9 cellular contexts compared by ENCODE assay signal in genomic region chr4:123102897-123103489, GRCh38.
DNase-seq lines count a peak whose midpoint lies in the region; ATAC-seq and TF ChIP-seq lines count a peak whose summit lies in the region.
"Had no signal": no experiment of that assay in that cellular context is flagged by ENCODE, and none has a peak within 500 bp of the region (broad histone marks: within the 10 kb centered on the region; RNA-seq: fewer than 3 reads in every experiment).

No MANE protein-coding gene starts in this region.

- H3K27me3 Mint-ChIP-seq in Caco-2 (ENCODE audit: insufficient read depth, unreplicated experiment) (no peaks in the 10 kb centered on the region), progenitor cell of endocrine pancreas (no peaks in the 10 kb centered on the region)

- CTCF ChIA-PET in Caco-2 (lab: Charles Lee) = interaction anchor here (0.6 to 1.6 kb wide), 6 partner anchors 8 to 670 kb away, joined by 3 to 7 read pairs (median 3); no protein-coding TSS in a partner anchor

- H3K4me3 ChIP-seq in Caco-2 (ENCODE audit: low read depth, low read length) = no peak overlapping the region
- H3K4me3 ChIP-seq in fibroblast of villous mesenchyme (ENCODE audit: low read depth, low read length) = no peak overlapping the region

- peaks cover 3% of the 10 kb centered on the region; the same call in 1 of the 2 replicates for H3K4me1 ChIP-seq in Caco-2

- POLR2A ChIA-PET in Caco-2 (lab: Charles Lee) = no interaction called here

- intact Hi-C loops in Caco-2 (cut with micrococcal nuclease; ENCODE audit: unreplicated experiment) = loop anchor here (1.0 to 10.0 kb wide), 7 partner anchors 247 to 1008 kb away; partner anchors contain the start of gene SPRY1

- H3K36me3 Mint-ChIP-seq in Caco-2 (ENCODE audit: insufficient read depth, unreplicated experiment) = peaks cover 13% of the 10 kb centered on the region
- no peaks in the 10 kb centered on the region for H3K36me3 Mint-ChIP-seq in progenitor cell of endocrine pancreas (ENCODE audit: insufficient read depth)

- ATAC-seq in GM19023 (IDR thresholded peaks at IDR 0.05; ENCODE audit: unreplicated experiment) (peak; percentile 80), HG03432 (IDR thresholded peaks at IDR 0.05; ENCODE audit: unreplicated experiment) (peak; percentile 80), GM19324 (IDR thresholded peaks at IDR 0.05; ENCODE audit: low FRiP score, unreplicated experiment) (no peak)

- H3K27ac Mint-ChIP-seq in Caco-2 (ENCODE audit: unreplicated experiment) = peak overlapping the region; percentile 3
- no peak overlapping the region for H3K27ac Mint-ChIP-seq in progenitor cell of endocrine pancreas
- H3K27ac Mint-ChIP-seq: T-helper 1 cell treated with Interleukin-12 subunit alpha and Interleukin-12 subunit beta and Interleukin-4 antibody, amounts not matched to agents 30 μg/mL and 1 μg/mL, for 36 hours had no signal

- no peak overlapping the region for H3K4me3 Mint-ChIP-seq in Caco-2 (ENCODE audit: unreplicated experiment)
- H3K4me3 Mint-ChIP-seq in progenitor cell of endocrine pancreas (ENCODE audit: low read depth) = no peak overlapping the region
- H3K4me3 Mint-ChIP-seq: T-helper 1 cell treated with Interleukin-12 subunit alpha and Interleukin-12 subunit beta and Interleukin-4 antibody, amounts not matched to agents 30 μg/mL and 1 μg/mL, for 36 hours had no signal

- H3K9me3 ChIP-seq in Caco-2 = no peaks in the 10 kb centered on the region

- no TSS peak for BruUV-seq in Caco-2 (replicated peaks; lab: Mats Ljungman, UMichigan)

- TF ChIP-seq CTCF in Caco-2 (IDR thresholded peaks at IDR 0.05; ENCODE audit: insufficient read depth in 1 of 2, low read depth in 1 of 2, low read length in 1 of 2, severe bottlenecking in 1 of 2, unreplicated experiment in 1 of 2) (peak; percentile 46 to 57), fibroblast of villous mesenchyme (IDR thresholded peaks at IDR 0.05; ENCODE audit: insufficient read depth, low read depth, low read length) (peak; percentile 71), progenitor cell of endocrine pancreas (IDR thresholded peaks at IDR 0.05; ENCODE audit: unreplicated experiment) (peak; percentile 85)

- DNase-seq in Caco-2 (peak in 1 of 2 experiments; percentile 34), SK-N-DZ (ENCODE audit: low spot score) (peak; percentile 20), fibroblast of villous mesenchyme (ENCODE audit: low read depth) (peak; percentile 69), progenitor cell of endocrine pancreas (ENCODE audit: low spot score, unreplicated experiment) (no peak), C1 segment of cervical spinal cord (lab: John Stamatoyannopoulos, UW) (no peak)

- H3K9me3 Mint-ChIP-seq in Caco-2 (ENCODE audit: unreplicated experiment) (no peaks in the 10 kb centered on the region), progenitor cell of endocrine pancreas (ENCODE audit: low read depth) (no peaks in the 10 kb centered on the region)
- H3K9me3 Mint-ChIP-seq: T-helper 1 cell treated with Interleukin-12 subunit alpha and Interleukin-12 subunit beta and Interleukin-4 antibody, amounts not matched to agents 30 μg/mL and 1 μg/mL, for 36 hours had no signal

- no peaks in the 10 kb centered on the region for H3K27me3 ChIP-seq in Caco-2 (replicated peaks; ENCODE audit: control insufficient read depth, insufficient read depth, low read length)

- H3K36me3 ChIP-seq in Caco-2 (ENCODE audit: control insufficient read depth, insufficient read depth, low read length) = no peaks in the 10 kb centered on the region

- H3K4me1 Mint-ChIP-seq in Caco-2 (ENCODE audit: low read depth, unreplicated experiment) (peaks cover 9% of the 10 kb centered on the region), progenitor cell of endocrine pancreas (ENCODE audit: low read depth) (peaks cover 2% of the 10 kb centered on the region)

Comparison
In these comparisons a context has a peak if more than half of its experiments do, and no peak if none do; other contexts are left out.
1. DNase-seq: peak in SK-N-DZ (single experiment) and fibroblast of villous mesenchyme (single experiment); none in progenitor cell of endocrine pancreas (single experiment) and C1 segment of cervical spinal cord (0 of 14).
2. Peak in every context shown above with its lines, with median percentiles within 50 percentile points of each other: CTCF ChIP-seq.